Comparison of ENCODE assay signal across 31 cellular contexts in the genomic region with DNA sequence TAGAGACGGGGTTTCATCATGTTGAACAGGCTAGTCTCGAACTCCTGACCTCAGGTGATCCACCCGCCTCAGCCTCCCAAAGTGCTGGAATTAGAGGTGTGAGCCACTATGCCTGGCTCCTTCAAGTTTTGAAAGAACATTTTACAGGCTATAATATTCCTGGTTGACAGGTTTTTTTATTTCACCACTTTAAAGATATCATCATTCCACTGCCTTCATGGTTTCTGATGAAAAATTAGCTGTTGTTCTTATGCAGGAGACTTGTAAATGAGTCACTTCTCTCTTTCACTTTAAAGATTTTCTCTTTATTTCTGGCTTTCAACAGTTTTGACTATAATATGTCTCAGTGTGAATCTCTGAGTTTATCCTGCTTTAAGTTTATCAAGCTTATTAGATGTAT. TPM values are rescaled to one million over a fixed set of nuclear protein-coding genes. Genes with fewer than 3 reads are reported as not detected.
"Had no signal": no experiment of that assay in that cellular context is flagged by ENCODE, and none has a peak within 500 bp of the region (broad histone marks: within the 10 kb centered on the region; RNA-seq: fewer than 3 reads in every experiment).

No MANE protein-coding gene starts in this region.

- ATAC-seq: stimulated activated effector memory CD8-positive, alpha-beta T cell treated with anti-CD3 and anti-CD28 coated beads, Interleukin-12 subunit alpha, Interleukin-12 subunit beta, amount 100 ng/mL, for 72 hours; stimulated activated memory B cell treated with anti-CD40 and anti-IgM and Interleukin-4, amounts not matched to agents 10 μg/mL and 1 μg/mL and 100 μg/mL, for 72 hours; stimulated activated naive B cell treated with anti-CD40 and anti-IgM and Interleukin-4, amounts not matched to agents 10 μg/mL and 1 μg/mL and 100 μg/mL, for 72 hours; stimulated activated naive CD8-positive, alpha-beta T cell treated with anti-CD3 and anti-CD28 coated beads, Interleukin-15, amount 100 ng/mL, for 72 hours; stimulated activated naive CD8-positive, alpha-beta T cell treated with anti-CD3 and anti-CD28 coated beads, Interleukin-15, Interleukin-2, amounts not matched to agents 100 U/mL and 50 U/mL, for 24 hours; upper lobe of right lung had no signal

- H3K4me3 ChIP-seq: stomach, suprapubic skin, testis, thoracic aorta, thyroid gland, tibial artery, tibial nerve, transverse colon, upper lobe of left lung, upper lobe of right lung, uterus, vagina had no signal

- H3K9me3 ChIP-seq: stomach, suprapubic skin, testis, thoracic aorta, thyroid gland, tibial artery, transverse colon, upper lobe of left lung, upper lobe of right lung, uterus, vagina had no signal

- DNase-seq: stimulated activated CD4-positive, alpha-beta T cell treated with anti-CD3 and anti-CD28 coated beads, Interleukin-2, amount 100 ng/mL, for 48 hours; stimulated activated CD4-positive, alpha-beta T cell treated with anti-CD3 and anti-CD28 coated beads, Interleukin-4, amount 100 ng/mL, for 1 hour; stimulated activated CD4-positive, alpha-beta T cell treated with anti-CD3 and anti-CD28 coated beads, Interleukin-4, amount 100 ng/mL, for 24 hours; stimulated activated CD4-positive, alpha-beta T cell treated with anti-CD3 and anti-CD28 coated beads, Interleukin-4, amount 100 ng/mL, for 4 hours; stimulated activated CD8-positive, alpha-beta memory T cell treated with anti-CD3 and anti-CD28 coated beads, Interleukin-4, amount 100 ng/mL, for 48 hours; stimulated activated naive B cell treated with anti-CD40 and anti-IgM and Interleukin-4, amounts not matched to agents 10 μg/mL and 1 μg/mL and 100 μg/mL, for 72 hours; stimulated activated naive CD4-positive, alpha-beta T cell; stimulated activated naive CD4-positive, alpha-beta T cell treated with Interleukin-2 at 50 U/mL for 16 hours; stimulated activated naive CD8-positive, alpha-beta T cell treated with anti-CD3 and anti-CD28 coated beads, Interleukin-15, amount 100 ng/mL, for 72 hours; stimulated activated naive CD8-positive, alpha-beta T cell treated with anti-CD3 and anti-CD28 coated beads, Interleukin-15, Interleukin-2, amounts not matched to agents 100 U/mL and 50 U/mL, for 24 hours; stomach; substantia nigra; testis; thyroid gland; tibial artery; transverse colon; trophoblast cell; upper lobe of left lung; upper lobe of right lung; uterus had no signal

- H3K27ac Mint-ChIP-seq: stimulated activated effector memory CD8-positive, alpha-beta T cell treated with anti-CD3 and anti-CD28 coated beads, Interleukin-12 subunit alpha, Interleukin-12 subunit beta, amount 100 ng/mL, for 72 hours; stimulated activated memory B cell treated with anti-CD40 and anti-IgM and Interleukin-4, amounts not matched to agents 10 μg/mL and 1 μg/mL and 100 μg/mL, for 72 hours; stimulated activated naive B cell treated with anti-CD40 and anti-IgM and Interleukin-4, amounts not matched to agents 10 μg/mL and 1 μg/mL and 100 μg/mL, for 72 hours; stimulated activated naive CD8-positive, alpha-beta T cell treated with anti-CD3 and anti-CD28 coated beads, Interleukin-15, amount 100 ng/mL, for 72 hours; stimulated activated naive CD8-positive, alpha-beta T cell treated with anti-CD3 and anti-CD28 coated beads, Interleukin-15, Interleukin-2, amounts not matched to agents 100 ng/mL and 50 ng/mL, for 24 hours; type B pancreatic cell had no signal

- H3K27ac ChIP-seq: stomach, suprapubic skin, testis, thoracic aorta, thyroid gland, tibial artery, tibial nerve, transverse colon, upper lobe of left lung, upper lobe of right lung, uterus, vagina had no signal

- H3K27me3 ChIP-seq: stomach, suprapubic skin, testis, thyroid gland, tibial nerve, transverse colon, upper lobe of left lung, upper lobe of right lung, uterus, vagina had no signal

- H3K4me1 ChIP-seq: stomach, suprapubic skin, testis, thyroid gland, tibial artery, tibial nerve, transverse colon, upper lobe of left lung, upper lobe of right lung, uterus, vagina had no signal

- H3K36me3 ChIP-seq: stomach, suprapubic skin, thoracic aorta, thyroid gland, tibial artery, tibial nerve, transverse colon, upper lobe of left lung, upper lobe of right lung, uterus, vagina had no signal

- H3K36me3 Mint-ChIP-seq: stimulated activated effector memory CD8-positive, alpha-beta T cell treated with anti-CD3 and anti-CD28 coated beads, Interleukin-12 subunit alpha, Interleukin-12 subunit beta, amount 100 ng/mL, for 72 hours; type B pancreatic cell had no signal

- FAIRE-seq: urothelium cell line had no signal

- H3K4me1 Mint-ChIP-seq: stimulated activated memory B cell treated with anti-CD40 and anti-IgM and Interleukin-4, amounts not matched to agents 10 μg/mL and 1 μg/mL and 100 μg/mL, for 72 hours; stimulated activated naive CD8-positive, alpha-beta T cell treated with anti-CD3 and anti-CD28 coated beads, Interleukin-15, amount 100 ng/mL, for 72 hours had no signal

- H3K27me3 Mint-ChIP-seq: stimulated activated memory B cell treated with anti-CD40 and anti-IgM and Interleukin-4, amounts not matched to agents 10 μg/mL and 1 μg/mL and 100 μg/mL, for 72 hours; stimulated activated naive CD8-positive, alpha-beta T cell treated with anti-CD3 and anti-CD28 coated beads, Interleukin-15, amount 100 ng/mL, for 72 hours; stimulated activated naive CD8-positive, alpha-beta T cell treated with anti-CD3 and anti-CD28 coated beads, Interleukin-15, Interleukin-2, amounts not matched to agents 100 ng/mL and 50 ng/mL, for 24 hours had no signal

- H3K4me3 Mint-ChIP-seq: stimulated activated effector memory CD8-positive, alpha-beta T cell treated with anti-CD3 and anti-CD28 coated beads, Interleukin-12 subunit alpha, Interleukin-12 subunit beta, amount 100 ng/mL, for 72 hours; stimulated activated memory B cell treated with anti-CD40 and anti-IgM and Interleukin-4, amounts not matched to agents 10 μg/mL and 1 μg/mL and 100 μg/mL, for 72 hours; stimulated activated naive B cell treated with anti-CD40 and anti-IgM and Interleukin-4, amounts not matched to agents 10 μg/mL and 1 μg/mL and 100 μg/mL, for 72 hours; stimulated activated naive CD8-positive, alpha-beta T cell treated with anti-CD3 and anti-CD28 coated beads, Interleukin-15, amount 100 ng/mL, for 72 hours; stimulated activated naive CD8-positive, alpha-beta T cell treated with anti-CD3 and anti-CD28 coated beads, Interleukin-15, Interleukin-2, amounts not matched to agents 100 ng/mL and 50 ng/mL, for 24 hours; type B pancreatic cell had no signal

- H3K9me3 Mint-ChIP-seq: type B pancreatic cell had no signal

RNA-seq across cellular contexts. Expression of gene CXCR1, which starts 42.3 kb away (rescaled TPM):
- total RNA-seq: temporal lobe, ureter had no signal
